ENCODE assay signal across 9 cellular contexts in the genomic region with DNA sequence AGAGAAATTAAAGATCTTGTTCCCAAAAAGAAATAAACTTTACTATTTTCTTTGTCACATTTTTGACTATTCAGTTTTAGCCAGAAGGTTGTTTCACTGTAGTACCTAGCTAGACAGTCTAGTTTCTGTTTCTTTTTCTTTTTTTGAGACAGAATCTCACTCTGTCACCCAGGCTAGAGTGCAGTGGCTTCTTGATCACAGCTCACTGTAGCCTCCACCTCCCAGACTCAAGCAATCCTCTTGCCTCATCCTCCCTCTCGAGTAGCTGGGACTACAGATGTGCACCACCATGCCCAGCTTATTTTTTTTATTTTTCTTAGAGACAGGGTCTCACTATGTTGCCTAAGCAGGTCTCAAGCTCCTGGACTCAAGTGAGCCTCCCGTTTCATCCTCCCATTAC. TPM values are rescaled to one million over a fixed set of nuclear protein-coding genes. Genes with fewer than 3 reads are reported as not detected.
DNase-seq lines count a peak whose midpoint lies in the region; ATAC-seq and TF ChIP-seq lines count a peak whose summit lies in the region.
"Had no signal": no experiment of that assay in that cellular context is flagged by ENCODE, and none has a peak within 500 bp of the region (broad histone marks: within the 10 kb centered on the region; RNA-seq: fewer than 3 reads in every experiment).

No MANE protein-coding gene starts in this region.

- no peak for TF ChIP-seq CTCF in CD14-positive monocyte (IDR thresholded peaks at IDR 0.05)

- H3K36me3 Mint-ChIP-seq in naive B cell (peaks cover 0 to 7% of the 10 kb centered on the region in 2 donors), CD14-positive monocyte (peaks cover 17 to 23% of the 10 kb centered on the region in 2 donors)

- peak overlapping the region in 5 of 8 donors; percentile 9 to 95 (median 49) for H3K4me3 Mint-ChIP-seq in naive B cell
- no peak overlapping the region for H3K4me3 Mint-ChIP-seq in CD14-positive monocyte

- no peaks in the 10 kb centered on the region for H3K27me3 Mint-ChIP-seq in naive B cell
- H3K27me3 Mint-ChIP-seq in CD14-positive monocyte (ENCODE audit: low read depth in 3 of 3): peaks cover 0 to 1% (median 0%) of the 10 kb centered on the region in 3 donors

- H3K27ac Mint-ChIP-seq in naive B cell: peak overlapping the region in 1 of 6 donors; percentile 32
- peak overlapping the region in 1 of 7 donors; percentile 12 for H3K27ac Mint-ChIP-seq in CD14-positive monocyte

- intact Hi-C loops in CD14-positive monocyte (cut with micrococcal nuclease): no loop called here

- ATAC-seq in GM19023 (IDR thresholded peaks at IDR 0.05; ENCODE audit: unreplicated experiment) (peak; percentile 39), GM21737 (IDR thresholded peaks at IDR 0.05; ENCODE audit: unreplicated experiment) (peak; percentile 38), HG03457 (IDR thresholded peaks at IDR 0.05; ENCODE audit: unreplicated experiment) (peak; percentile 28), naive B cell (ENCODE audit: low read depth in 2 of 2) (no peak)

- H3K4me1 Mint-ChIP-seq in naive B cell (peaks cover 16 to 30% (median 27%) of the 10 kb centered on the region in 3 donors), CD14-positive monocyte (peaks cover 28% of the 10 kb centered on the region)

- H3K9me3 Mint-ChIP-seq in naive B cell (no peaks in the 10 kb centered on the region), CD14-positive monocyte (no peaks in the 10 kb centered on the region)

- DNase-seq in naive B cell: no peak
- DNase-seq in NCI-H128 (lab: John Stamatoyannopoulos, UW; ENCODE audit: unreplicated experiment): no peak
- DNase-seq in CD14-positive monocyte (ENCODE audit: low spot score): no peak
- DNase-seq in MV-4-11 (lab: John Stamatoyannopoulos, UW): no peak
- no peak for DNase-seq in NCI-H2029 (lab: John Stamatoyannopoulos, UW)
- DNase-seq: caudate nucleus had no signal

RNA-seq across cellular contexts. Expression of a gene that starts 2.2 kb away (rescaled TPM):
- polyA plus RNA-seq in naive B cell (ENCODE audit: low read depth in 6 of 6) (10 to 100 TPM in 1 of 6 donors, 1 to 10 TPM in 5; 6.6 to 13.0 (median 7.8) TPM), CD14-positive monocyte (1 to 10 TPM; 5.7 to 5.9 TPM)

RNA-seq across cellular contexts. Expression of a gene that starts 41.9 kb away (rescaled TPM):
- polyA plus RNA-seq in naive B cell (ENCODE audit: low read depth in 6 of 6) (not detected), CD14-positive monocyte (not detected)

Comparison
In these comparisons a context has a peak if more than half of its experiments do, and no peak if none do; other contexts are left out.
1. ATAC-seq: peak in GM19023 (single experiment), GM21737 (single experiment) and HG03457 (single experiment); none in naive B cell (0 of 2).
2. H3K4me3 Mint-ChIP-seq: peak in naive B cell (5 of 8); none in CD14-positive monocyte (0 of 2).